Comparison of ENCODE assay signal across 9 cellular contexts in genomic region chr15:43440721-43441281, GRCh38. TPM values are rescaled to one million over a fixed set of nuclear protein-coding genes. Genes with fewer than 3 reads are reported as not detected.
DNase-seq lines count a peak whose midpoint lies in the region; ATAC-seq and TF ChIP-seq lines count a peak whose summit lies in the region.
"Had no signal": no experiment of that assay in that cellular context is flagged by ENCODE, and none has a peak within 500 bp of the region (broad histone marks: within the 10 kb centered on the region; RNA-seq: fewer than 3 reads in every experiment).

No MANE protein-coding gene starts in this region.

- no peaks in the 10 kb centered on the region for H3K9me2 ChIP-seq in PC-3 (replicated peaks; ENCODE audit: low read length)

- in situ Hi-C loops in astrocyte of the cerebellum (cut with HindIII; ENCODE audit: low sequenced_read_pairs) (no loop called here), gastrocnemius medialis (cut with MboI; ENCODE audit: low sequenced_read_pairs in 4 of 4) (no loop called here)

- TF ChIP-seq POLR2A in gastrocnemius medialis (IDR thresholded peaks at IDR 0.05) = no peak

- H3K4me3 ChIP-seq in PC-3 (ENCODE audit: low read length) = no peak overlapping the region
- no peak overlapping the region for H3K4me3 ChIP-seq in astrocyte of the cerebellum (ENCODE audit: low read depth, low read length)
- H3K4me3 ChIP-seq in gastrocnemius medialis = no peak overlapping the region

- H3K36me3 ChIP-seq in PC-3 (ENCODE audit: low read depth, low read length) = peaks cover 5% of the 10 kb centered on the region; the same call in 1 of the 2 replicates
- H3K36me3 ChIP-seq in gastrocnemius medialis = peaks cover 0 to 17% of the 10 kb centered on the region in 2 donors

- CTCF ChIA-PET in PC-3 (lab: Charles Lee) = interaction anchor here (0.6 to 2.0 kb wide), 4 partner anchors 70 to 476 kb away, joined by 3 to 28 read pairs (median 6); no protein-coding TSS in a partner anchor

- no peaks in the 10 kb centered on the region for H3K79me2 ChIP-seq in PC-3 (ENCODE audit: low read length)

- H3K4me2 ChIP-seq in PC-3 (ENCODE audit: low read length) = peak overlapping the region; percentile 13; the same call in 1 of the 2 replicates

- ATAC-seq in PC-3 (peak; percentile 99), gastrocnemius medialis (peak; percentile 100), GM18861 (IDR thresholded peaks at IDR 0.05; ENCODE audit: unreplicated experiment) (no peak)

- DNase-seq in NCI-H748 (lab: John Stamatoyannopoulos, UW; ENCODE audit: unreplicated experiment) = peak; percentile 1
- no peak for DNase-seq in NCI-H748 treated with DMSO at 0.1 percent for 48 hours (lab: John Stamatoyannopoulos, UW)
- peak; percentile 82 for DNase-seq in HPDE6-E6E7 (ENCODE audit: extremely low spot score)
- DNase-seq in PC-3 = peak; percentile 94
- DNase-seq in astrocyte of the cerebellum (ENCODE audit: low read depth) = peak; percentile 95
- peak; percentile 24 to 86 for DNase-seq in hippocampal formation (lab: John Stamatoyannopoulos, UW)
- DNase-seq in gastrocnemius medialis = peak; percentile 56 to 58

- peak overlapping the region; percentile 14 for H3K9ac ChIP-seq in PC-3 (ENCODE audit: low read length)

- no peaks in the 10 kb centered on the region for H4K20me1 ChIP-seq in PC-3 (ENCODE audit: low read length)

- peaks cover 5% of the 10 kb centered on the region for H3F3A ChIP-seq in PC-3 (ENCODE audit: low read length, unreplicated experiment)

- BruUV-seq in PC-3 (replicated peaks; lab: Mats Ljungman, UMichigan) = no TSS peak

- H3K4me1 ChIP-seq in PC-3 (ENCODE audit: insufficient read depth, low read length) (peaks cover 10% of the 10 kb centered on the region), gastrocnemius medialis (peaks cover 11% of the 10 kb centered on the region in 2 donors)

- H3K27me3 ChIP-seq in PC-3 (ENCODE audit: low read length) = no peaks in the 10 kb centered on the region
- no peaks in the 10 kb centered on the region for H3K27me3 ChIP-seq in gastrocnemius medialis

- H3K27ac ChIP-seq in PC-3 (ENCODE audit: low read length) (peak overlapping the region; percentile 74), gastrocnemius medialis (peak overlapping the region; percentile 60 to 77 (median 72))
- H3K27ac ChIP-seq: C4-2B had no signal

- H2AFZ ChIP-seq in PC-3 (ENCODE audit: low read length) = no peak overlapping the region

- POLR2A ChIA-PET in PC-3 (lab: Charles Lee; ENCODE audit: unreplicated experiment) = interaction anchor here (0.5 to 0.7 kb wide), 3 partner anchors 71 to 112 kb away, joined by 3 to 4 read pairs (median 3); no protein-coding TSS in a partner anchor

- no peaks in the 10 kb centered on the region for H3K9me3 ChIP-seq in PC-3 (ENCODE audit: low read length)
- no peaks in the 10 kb centered on the region for H3K9me3 ChIP-seq in gastrocnemius medialis

- TF ChIP-seq CTCF in PC-3 (conservative IDR thresholded peaks at IDR 0.05; ENCODE audit: low read depth, low read length) (peak; percentile 74), astrocyte of the cerebellum (IDR thresholded peaks at IDR 0.05; ENCODE audit: low read depth, low read length, missing control alignments) (peak; percentile 44), gastrocnemius medialis (IDR thresholded peaks at IDR 0.05 in 4 of 5, conservative IDR thresholded peaks at IDR 0.05 in 1 of 5) (peak; percentile 37 to 60 (median 47))

- intact Hi-C loops in PC-3 (cut with micrococcal nuclease) (loop anchor here (1.0 kb wide), 1 partner anchor 70 kb away; no protein-coding TSS in a partner anchor), gastrocnemius medialis (cut with DNase I; ENCODE audit: low total_unique reads) (loop anchor here (1.0 to 10.0 kb wide), 3 partner anchors 70 to 334 kb away; partner anchors contain the start of gene ELL3)

RNA-seq across cellular contexts. Expression of gene TP53BP1, which starts 52.2 kb away (rescaled TPM):
- 51.8 and 55.7 TPM in 2 replicates for total RNA-seq in PC-3 (2014; rRNA removed)
- 10 to 100 TPM in 3 of 4 donors, 1 to 10 TPM in 1; 9.0 to 17.0 (median 13.3) TPM for total RNA-seq in gastrocnemius medialis
